In genomic region chr19:2993579-2993978, GRCh38 we compare ENCODE assay signal across 31 cellular contexts. TPM values are rescaled to one million over a fixed set of nuclear protein-coding genes. Genes with fewer than 3 reads are reported as not detected.
"Had no signal": no experiment of that assay in that cellular context is flagged by ENCODE, and none has a peak within 500 bp of the region (broad histone marks: within the 10 kb centered on the region; RNA-seq: fewer than 3 reads in every experiment).

No MANE protein-coding gene starts in this region.

- H3K27ac Mint-ChIP-seq: natural killer cell; nephron; neural progenitor cell; progenitor cell of endocrine pancreas; stimulated activated effector memory CD8-positive, alpha-beta T cell treated with anti-CD3 and anti-CD28 coated beads, Interleukin-12 subunit alpha, Interleukin-12 subunit beta, amount 100 ng/mL, for 72 hours; stimulated activated naive B cell treated with anti-CD40 and anti-IgM and Interleukin-4, amounts not matched to agents 10 μg/mL and 1 μg/mL and 100 μg/mL, for 72 hours; stimulated activated naive CD8-positive, alpha-beta T cell treated with anti-CD3 and anti-CD28 coated beads, Interleukin-15, Interleukin-2, amounts not matched to agents 100 ng/mL and 50 ng/mL, for 24 hours had no signal

- H3K9me3 ChIP-seq: neutrophil, ovary, psoas muscle, right lobe of liver, sigmoid colon, stomach, thoracic aorta, thyroid gland, tibial nerve, upper lobe of left lung, vagina had no signal

- H3K4me2 ChIP-seq: neural progenitor cell had no signal

- H3K27me3 ChIP-seq: ovary, right lobe of liver, sigmoid colon, stomach, thyroid gland, tibial nerve, upper lobe of left lung, vagina had no signal

- DNase-seq: natural killer cell; nucleus accumbens; ovary; posterior cingulate gyrus; psoas muscle; right cardiac atrium; right lobe of liver; sigmoid colon; small intestine; stimulated activated CD4-positive, alpha-beta T cell treated with anti-CD3 and anti-CD28 coated beads, Interleukin-15, amount 100 ng/mL, for 24 hours; stimulated activated CD4-positive, alpha-beta T cell treated with anti-CD3 and anti-CD28 coated beads, Interleukin-2, amount 100 ng/mL, for 24 hours; stimulated activated CD4-positive, alpha-beta T cell treated with anti-CD3 and anti-CD28 coated beads, Interleukin-2, amount 100 ng/mL, for 48 hours; stimulated activated CD4-positive, alpha-beta T cell treated with anti-CD3 and anti-CD28 coated beads, Interleukin-4, amount 100 ng/mL, for 24 hours; stimulated activated naive B cell treated with anti-CD40 and anti-IgM and Interleukin-4, amounts not matched to agents 10 μg/mL and 1 μg/mL and 100 μg/mL, for 72 hours; stimulated activated naive CD4-positive, alpha-beta T cell treated with Interleukin-2 at 50 U/mL for 16 hours; stomach; trophoblast cell; upper lobe of left lung had no signal

- FAIRE-seq: small intestine, urothelium cell line had no signal

- ATAC-seq: natural killer cell; psoas muscle; right cardiac atrium; right lobe of liver; stimulated activated effector memory CD8-positive, alpha-beta T cell treated with anti-CD3 and anti-CD28 coated beads, Interleukin-12 subunit alpha, Interleukin-12 subunit beta, amount 100 ng/mL, for 72 hours; stimulated activated naive B cell treated with anti-CD40 and anti-IgM and Interleukin-4, amounts not matched to agents 10 μg/mL and 1 μg/mL and 100 μg/mL, for 72 hours had no signal

- H3K4me1 ChIP-seq: neural progenitor cell, parathyroid adenoma, psoas muscle, right lobe of liver, sigmoid colon, stomach, thyroid gland, upper lobe of left lung, vagina had no signal

- H3K27ac ChIP-seq: neural progenitor cell, neutrophil, ovary, parathyroid adenoma, psoas muscle, right lobe of liver, sigmoid colon, stomach, thoracic aorta, thyroid gland, tibial nerve, upper lobe of left lung, vagina had no signal

- H3K27me3 Mint-ChIP-seq: progenitor cell of endocrine pancreas; stimulated activated naive CD8-positive, alpha-beta T cell treated with anti-CD3 and anti-CD28 coated beads, Interleukin-15, Interleukin-2, amounts not matched to agents 100 ng/mL and 50 ng/mL, for 24 hours had no signal

- H3K4me3 Mint-ChIP-seq: natural killer cell; nephron; neural progenitor cell; stimulated activated effector memory CD8-positive, alpha-beta T cell treated with anti-CD3 and anti-CD28 coated beads, Interleukin-12 subunit alpha, Interleukin-12 subunit beta, amount 100 ng/mL, for 72 hours; stimulated activated naive B cell treated with anti-CD40 and anti-IgM and Interleukin-4, amounts not matched to agents 10 μg/mL and 1 μg/mL and 100 μg/mL, for 72 hours; stimulated activated naive CD8-positive, alpha-beta T cell treated with anti-CD3 and anti-CD28 coated beads, Interleukin-15, Interleukin-2, amounts not matched to agents 100 ng/mL and 50 ng/mL, for 24 hours had no signal

- H3K9ac ChIP-seq: neural progenitor cell, parathyroid adenoma had no signal

- H3K4me1 Mint-ChIP-seq: natural killer cell; nephron; stimulated activated effector memory CD8-positive, alpha-beta T cell treated with anti-CD3 and anti-CD28 coated beads, Interleukin-12 subunit alpha, Interleukin-12 subunit beta, amount 100 ng/mL, for 72 hours; stimulated activated naive B cell treated with anti-CD40 and anti-IgM and Interleukin-4, amounts not matched to agents 10 μg/mL and 1 μg/mL and 100 μg/mL, for 72 hours had no signal

- H2AFZ ChIP-seq: neural progenitor cell, parathyroid adenoma had no signal

- H3K36me3 ChIP-seq: neural progenitor cell, neutrophil, ovary, right lobe of liver, thoracic aorta, vagina had no signal

- H3K9me3 Mint-ChIP-seq: natural killer cell; nephron; neural progenitor cell; stimulated activated effector memory CD8-positive, alpha-beta T cell treated with anti-CD3 and anti-CD28 coated beads, Interleukin-12 subunit alpha, Interleukin-12 subunit beta, amount 100 ng/mL, for 72 hours; stimulated activated naive B cell treated with anti-CD40 and anti-IgM and Interleukin-4, amounts not matched to agents 10 μg/mL and 1 μg/mL and 100 μg/mL, for 72 hours; stimulated activated naive CD8-positive, alpha-beta T cell treated with anti-CD3 and anti-CD28 coated beads, Interleukin-15, Interleukin-2, amounts not matched to agents 100 ng/mL and 50 ng/mL, for 24 hours had no signal

- H3K79me2 ChIP-seq: parathyroid adenoma had no signal

- H3K4me3 ChIP-seq: neural progenitor cell, ovary, psoas muscle, right lobe of liver, sigmoid colon, stomach, thoracic aorta, thyroid gland, tibial nerve, upper lobe of left lung, vagina had no signal

- H3K36me3 Mint-ChIP-seq: natural killer cell, neural progenitor cell had no signal

RNA-seq across cellular contexts. Expression of gene TLE6, which starts 16.2 kb away (rescaled TPM):
- total RNA-seq: skeletal muscle tissue had no signal
